Comparison of ENCODE assay signal across 1 cellular context in genomic region chrX:71081348-71082148, GRCh38.
TF ChIP-seq lines count a peak whose summit lies in the region.

No MANE protein-coding gene starts in this region.

TF ChIP-seq in HepG2, 621 proteins besides CTCF, POLR2A, EP300 and RAD21 (continued from another document):
- TF ChIP-seq ZBTB26 (CRISPR knock-in tag; IDR thresholded peaks at IDR 0.05; ENCODE audit: borderline replicate concordance) = peak; percentile 100
- no peak for TF ChIP-seq SNAPC2 (CRISPR knock-in tag; IDR thresholded peaks at IDR 0.05)
- TF ChIP-seq MYNN (CRISPR knock-in tag; IDR thresholded peaks at IDR 0.05; ENCODE audit: low read depth) = no peak
- peak; percentile 34; the same call in 1 of the 2 replicates for TF ChIP-seq RARA (CRISPR knock-in tag; IDR thresholded peaks at IDR 0.05)
- TF ChIP-seq FOSL2 (CRISPR knock-in tag; IDR thresholded peaks at IDR 0.05) = 0 out of 2 replicates have a peak, but pooled peaks have one; percentile 21
- TF ChIP-seq ZNF570 (CRISPR knock-in tag; IDR thresholded peaks at IDR 0.05; ENCODE audit: borderline replicate concordance) = no peak
- peak; percentile 41; the same call in 1 of the 2 replicates for TF ChIP-seq AHDC1 (CRISPR knock-in tag; IDR thresholded peaks at IDR 0.05; ENCODE audit: borderline replicate concordance)
- TF ChIP-seq NR2C2 (CRISPR knock-in tag; IDR thresholded peaks at IDR 0.05; ENCODE audit: borderline replicate concordance) = no peak
- peak; percentile 57; the same call in 1 of the 2 replicates for TF ChIP-seq THAP11 (CRISPR knock-in tag; IDR thresholded peaks at IDR 0.05)
- no peak for TF ChIP-seq ZNF850 (CRISPR knock-in tag; conservative IDR thresholded peaks at IDR 0.05)
- TF ChIP-seq BCL6 (CRISPR knock-in tag; IDR thresholded peaks at IDR 0.05) = 0 out of 2 replicates have a peak, but pooled peaks have one; percentile 35
- TF ChIP-seq ZFX (CRISPR knock-in tag; IDR thresholded peaks at IDR 0.05; ENCODE audit: low read depth) = no peak
- 0 out of 2 replicates have a peak, but pooled peaks have one; percentile 27 for TF ChIP-seq MLX (CRISPR knock-in tag; IDR thresholded peaks at IDR 0.05)
- TF ChIP-seq ZNF619 (CRISPR knock-in tag; IDR thresholded peaks at IDR 0.05) = no peak
- TF ChIP-seq PAXIP1 (CRISPR knock-in tag; conservative IDR thresholded peaks at IDR 0.05) = peak; percentile 83
- TF ChIP-seq CSRNP2 (CRISPR knock-in tag; conservative IDR thresholded peaks at IDR 0.05; ENCODE audit: low read depth) = no peak
- TF ChIP-seq FOXO1 (CRISPR knock-in tag; IDR thresholded peaks at IDR 0.05) = no peak
- TF ChIP-seq KLF12 (CRISPR knock-in tag; IDR thresholded peaks at IDR 0.05; ENCODE audit: borderline replicate concordance) = no peak
- TF ChIP-seq DNMT1 (CRISPR knock-in tag; IDR thresholded peaks at IDR 0.05) = no peak
- TF ChIP-seq AFF4 (CRISPR knock-in tag; IDR thresholded peaks at IDR 0.05) = no peak
- no peak for TF ChIP-seq MAZ (IDR thresholded peaks at IDR 0.05; ENCODE audit: borderline replicate concordance, low read depth, low read length)
- TF ChIP-seq MAZ (CRISPR knock-in tag; IDR thresholded peaks at IDR 0.05; ENCODE audit: low read depth) = no peak
